In the genomic region with DNA sequence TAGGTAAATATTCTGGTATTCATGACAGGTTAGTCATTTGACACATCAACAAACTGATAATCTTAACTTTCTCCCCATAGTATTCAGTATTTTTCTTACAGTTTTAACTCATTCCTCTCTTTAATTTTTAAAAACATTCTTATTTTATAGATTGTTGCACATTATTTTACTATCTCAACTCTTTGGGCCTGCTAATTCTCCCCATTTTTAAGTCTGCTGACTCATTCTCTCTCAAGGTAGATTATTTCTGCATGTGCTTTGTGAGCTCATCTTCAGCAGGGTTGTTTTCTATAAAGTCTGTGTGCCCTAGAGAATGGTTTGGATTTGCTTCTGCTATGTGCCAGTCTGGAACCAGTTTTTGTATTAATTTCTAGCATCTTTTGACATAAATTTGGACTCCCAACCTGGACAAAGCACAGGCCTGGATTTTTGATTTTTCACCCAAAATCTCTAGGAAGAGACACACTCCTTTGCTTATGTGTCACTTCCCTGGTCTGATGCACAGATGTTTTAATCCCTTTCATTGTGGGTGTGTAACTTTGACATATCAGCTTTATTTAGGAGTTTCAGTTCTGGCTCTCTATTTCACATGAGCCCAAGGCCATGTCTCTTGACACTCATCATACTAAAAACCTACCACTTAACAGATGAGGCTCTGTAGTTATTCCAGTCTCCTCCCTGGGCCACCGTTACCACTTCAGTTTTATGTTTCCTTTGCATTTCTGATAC, we compare ENCODE assay signal across 18 cellular contexts.
"Had no signal": no experiment of that assay in that cellular context is flagged by ENCODE, and none has a peak within 500 bp of the region (broad histone marks: within the 10 kb centered on the region; RNA-seq: fewer than 3 reads in every experiment).

No MANE protein-coding gene starts in this region.

- H3K27ac ChIP-seq: dorsolateral prefrontal cortex, lower lobe of right lung, ovary, psoas muscle, sigmoid colon, thoracic aorta, tibial nerve, upper lobe of left lung had no signal

- H3K4me1 ChIP-seq: psoas muscle, sigmoid colon had no signal

- H3K27me3 ChIP-seq: dorsolateral prefrontal cortex, ovary, sigmoid colon, tibial nerve, upper lobe of left lung had no signal

- H3K36me3 ChIP-seq: lower lobe of right lung, ovary, sigmoid colon, thoracic aorta, tibial nerve, upper lobe of left lung had no signal

- DNase-seq: dorsolateral prefrontal cortex; effector CD4-positive, alpha-beta T cell; foreskin melanocyte; hypothalamus; immature natural killer cell; left ventricle myocardium superior; lower lobe of right lung; natural killer cell; occipital lobe; ovary; posterior cingulate gyrus; psoas muscle; right cardiac atrium; sigmoid colon; stimulated activated CD4-positive, alpha-beta T cell treated with anti-CD3 and anti-CD28 coated beads, Interleukin-4, amount 100 ng/mL, for 4 hours; upper lobe of left lung had no signal

- H3K4me3 ChIP-seq: dorsolateral prefrontal cortex, lower lobe of right lung, ovary, psoas muscle, sigmoid colon, thoracic aorta, tibial nerve, upper lobe of left lung had no signal
